1 cellular context compared by ENCODE assay signal in genomic region chr11:126039485-126040271, GRCh38.
A peak's percentile ranks its signal among the peaks of the same experiment; 100 is the strongest.
TF ChIP-seq lines count a peak whose summit lies in the region.

No MANE protein-coding gene starts in this region.

TF ChIP-seq in H1, 55 proteins besides CTCF, POLR2A, EP300 and RAD21:
- TF ChIP-seq GTF2F1 (IDR thresholded peaks at IDR 0.05; ENCODE audit: borderline replicate concordance, low read depth, low read length) (no peak), E2F6 (IDR thresholded peaks at IDR 0.05) (no peak), BCL11A (IDR thresholded peaks at IDR 0.05; ENCODE audit: low read depth in 2 of 2, low read length in 2 of 2) (no peak), RNF2 (IDR thresholded peaks at IDR 0.05; ENCODE audit: borderline replicate concordance, low read depth, low read length, missing control alignments, poor library complexity, severe bottlenecking) (no peak), POLR2AphosphoS5 (IDR thresholded peaks at IDR 0.05; ENCODE audit: low read depth, low read length) (no peak), TAF7 (optimal IDR thresholded peaks at IDR 0.05; ENCODE audit: borderline replicate concordance, low read depth, low read length) (no peak), MAFK (IDR thresholded peaks at IDR 0.05; ENCODE audit: low read depth, low read length) (0 out of 2 replicates have a peak, but pooled peaks have one; percentile 30), SIN3A (conservative IDR thresholded peaks at IDR 0.05 in 1 of 2, IDR thresholded peaks at IDR 0.05 in 1 of 2; ENCODE audit: low read depth in 1 of 2, low read length in 2 of 2) (no peak), GABPA (IDR thresholded peaks at IDR 0.05; ENCODE audit: borderline replicate concordance, insufficient read depth, low read length) (no peak)
